Comparison of ENCODE assay signal across 24 cellular contexts in the genomic region with DNA sequence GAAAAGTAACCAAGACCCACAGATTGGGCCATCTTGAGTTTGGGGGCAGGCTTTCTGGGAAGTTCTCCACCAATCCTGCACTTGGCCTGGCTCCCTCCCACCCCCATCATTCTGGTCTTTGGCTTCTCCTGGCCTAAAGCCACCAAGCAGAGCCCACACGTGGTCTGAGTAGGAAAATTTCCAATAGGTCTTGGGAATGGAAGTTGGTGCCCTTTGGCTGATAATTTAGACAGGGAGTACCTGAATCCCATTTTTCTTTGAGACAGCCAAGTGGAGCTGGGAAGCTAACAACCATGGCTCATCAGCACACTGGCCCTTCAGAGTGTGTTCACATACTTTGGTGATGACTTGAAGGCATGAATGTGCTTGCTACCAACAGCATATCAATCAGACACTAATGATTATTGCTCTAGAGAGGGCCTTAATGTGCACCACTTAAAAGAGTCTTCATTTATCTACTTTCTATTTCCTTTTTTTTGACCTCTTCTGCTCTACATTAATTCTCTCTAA.
DNase-seq lines count a peak whose midpoint lies in the region; ATAC-seq and TF ChIP-seq lines count a peak whose summit lies in the region.
"Had no signal": no experiment of that assay in that cellular context is flagged by ENCODE, and none has a peak within 500 bp of the region (broad histone marks: within the 10 kb centered on the region; RNA-seq: fewer than 3 reads in every experiment).

No MANE protein-coding gene starts in this region.

- TF ChIP-seq CTCF in HFFc6 (IDR thresholded peaks at IDR 0.05) (no peak), astrocyte of the spinal cord (IDR thresholded peaks at IDR 0.05; ENCODE audit: low read depth, low read length) (no peak), foreskin keratinocyte (conservative IDR thresholded peaks at IDR 0.05) (no peak)

- intact Hi-C loops in activated CD4-positive, alpha-beta T cell treated with anti-CD3 and anti-CD28 coated beads, Interleukin-2, amount 10 ng/mL, durations not matched to agents 24 days and 14 days (cut with micrococcal nuclease), result loop anchor here (5.0 kb wide), 4 partner anchors 318 to 1083 kb away; a partner anchor contains a TSS

- H3K27me3 ChIP-seq in foreskin keratinocyte, result peaks cover 10% of the 10 kb centered on the region
- H3K27me3 ChIP-seq: ovary had no signal

- no peak overlapping the region for H3K4me3 ChIP-seq in astrocyte of the spinal cord (ENCODE audit: low read depth, low read length)
- H3K4me3 ChIP-seq: esophagus muscularis mucosa, GM23338, ovary had no signal

- peaks cover 3% of the 10 kb centered on the region for H3K4me1 ChIP-seq in foreskin keratinocyte

- H3K27ac ChIP-seq in foreskin keratinocyte, result no peak overlapping the region
- H3K27ac ChIP-seq: esophagus muscularis mucosa, ovary had no signal

- H3K9me3 Mint-ChIP-seq in HFFc6, result no peaks in the 10 kb centered on the region
- no peaks in the 10 kb centered on the region for H3K9me3 Mint-ChIP-seq in activated CD4-positive, alpha-beta T cell treated with anti-CD3 and anti-CD28 coated beads, Interleukin-2, amount 10 ng/mL, durations not matched to agents 24 days and 14 days
- H3K9me3 Mint-ChIP-seq: activated naive CD8-positive, alpha-beta T cell treated with anti-CD3 and anti-CD28 coated beads, Interleukin-2, amount 50 U/mL, for 24 hours; activated T-cell treated with anti-CD3 and anti-CD28 coated beads, Interleukin-2, amount 50 U/mL, for 24 hours; GM23338; natural killer cell treated with Interleukin-12 subunit alpha and Interleukin-12 subunit beta and Interleukin-15 and Interleukin-18, amount 100 ng/mL, for 72 hours; type B pancreatic cell had no signal

- no peak overlapping the region for H3K4me3 Mint-ChIP-seq in HFFc6
- no peak overlapping the region for H3K4me3 Mint-ChIP-seq in activated CD4-positive, alpha-beta T cell treated with anti-CD3 and anti-CD28 coated beads, Interleukin-2, amount 10 ng/mL, durations not matched to agents 24 days and 14 days
- H3K4me3 Mint-ChIP-seq: activated naive CD8-positive, alpha-beta T cell treated with anti-CD3 and anti-CD28 coated beads, Interleukin-2, amount 50 U/mL, for 24 hours; activated T-cell treated with anti-CD3 and anti-CD28 coated beads, Interleukin-2, amount 50 U/mL, for 24 hours; effector memory CD8-positive, alpha-beta T cell; GM23338; natural killer cell treated with Interleukin-12 subunit alpha and Interleukin-12 subunit beta and Interleukin-15 and Interleukin-18, amount 100 ng/mL, for 72 hours; type B pancreatic cell had no signal

- peak; percentile 21 for DNase-seq in AG08396 (ENCODE audit: low spot score)
- DNase-seq in HFFc6, result peak; percentile 19
- peak; percentile 60 for DNase-seq in astrocyte of the spinal cord (ENCODE audit: low read depth, low spot score)
- peak; percentile 37 to 73 for DNase-seq in foreskin keratinocyte
- no peak for DNase-seq in A172 (ENCODE audit: low spot score)
- DNase-seq in activated CD4-positive, alpha-beta T cell treated with anti-CD3 and anti-CD28 coated beads, Interleukin-2, amount 10 ng/mL, durations not matched to agents 24 days and 14 days, result no peak
- DNase-seq: activated CD4-positive, alpha-beta T cell treated with anti-CD3 and anti-CD28 coated beads for 48 hours; activated gamma-delta T cell; activated naive CD8-positive, alpha-beta T cell treated with anti-CD3 and anti-CD28 coated beads, Interleukin-2, amount 50 U/mL, for 24 hours; activated T-cell treated with anti-CD3 and anti-CD28 coated beads, Interleukin-2, amount 50 U/mL, for 24 hours; COR-L47; cortex of kidney; effector memory CD8-positive, alpha-beta T cell; KG1; NCI-H1436; NCI-H446 treated with DMSO at 0.1 percent for 48 hours; NCI-H82; ovary had no signal

- ATAC-seq in foreskin keratinocyte (peak; percentile 72), GM19463 (IDR thresholded peaks at IDR 0.05; ENCODE audit: unreplicated experiment) (no peak), GM18909 (IDR thresholded peaks at IDR 0.05; ENCODE audit: poor library complexity, unreplicated experiment) (no peak)
- ATAC-seq: activated naive CD8-positive, alpha-beta T cell treated with anti-CD3 and anti-CD28 coated beads, Interleukin-2, amount 50 U/mL, for 24 hours; effector memory CD8-positive, alpha-beta T cell; GM23338; natural killer cell treated with Interleukin-12 subunit alpha and Interleukin-12 subunit beta and Interleukin-15 and Interleukin-18, amount 100 ng/mL, for 72 hours had no signal

- in situ Hi-C loops in astrocyte of the spinal cord (cut with HindIII; ENCODE audit: low sequenced_read_pairs), result no loop called here

- H3K27ac Mint-ChIP-seq in HFFc6, result no peak overlapping the region
- H3K27ac Mint-ChIP-seq in activated CD4-positive, alpha-beta T cell treated with anti-CD3 and anti-CD28 coated beads, Interleukin-2, amount 10 ng/mL, durations not matched to agents 24 days and 14 days, result no peak overlapping the region
- H3K27ac Mint-ChIP-seq: activated naive CD8-positive, alpha-beta T cell treated with anti-CD3 and anti-CD28 coated beads, Interleukin-2, amount 50 U/mL, for 24 hours; activated T-cell treated with anti-CD3 and anti-CD28 coated beads, Interleukin-2, amount 50 U/mL, for 24 hours; effector memory CD8-positive, alpha-beta T cell; GM23338; natural killer cell treated with Interleukin-12 subunit alpha and Interleukin-12 subunit beta and Interleukin-15 and Interleukin-18, amount 100 ng/mL, for 72 hours; type B pancreatic cell had no signal

- H3K27me3 Mint-ChIP-seq in HFFc6 (ENCODE audit: insufficient read depth), result peaks cover 15% of the 10 kb centered on the region; the same call in 1 of the 2 replicates
- H3K27me3 Mint-ChIP-seq in activated CD4-positive, alpha-beta T cell treated with anti-CD3 and anti-CD28 coated beads, Interleukin-2, amount 10 ng/mL, durations not matched to agents 24 days and 14 days, result peaks cover 61% of the 10 kb centered on the region

- H3K36me3 Mint-ChIP-seq in HFFc6 (ENCODE audit: low read depth), result no peaks in the 10 kb centered on the region
- H3K36me3 Mint-ChIP-seq in activated CD4-positive, alpha-beta T cell treated with anti-CD3 and anti-CD28 coated beads, Interleukin-2, amount 10 ng/mL, durations not matched to agents 24 days and 14 days (ENCODE audit: low read depth), result no peaks in the 10 kb centered on the region
- H3K36me3 Mint-ChIP-seq: natural killer cell treated with Interleukin-12 subunit alpha and Interleukin-12 subunit beta and Interleukin-15 and Interleukin-18, amount 100 ng/mL, for 72 hours; type B pancreatic cell had no signal

- H3K4me1 Mint-ChIP-seq in HFFc6 (ENCODE audit: low read depth), result peaks cover 38% of the 10 kb centered on the region
- H3K4me1 Mint-ChIP-seq in activated CD4-positive, alpha-beta T cell treated with anti-CD3 and anti-CD28 coated beads, Interleukin-2, amount 10 ng/mL, durations not matched to agents 24 days and 14 days, result peaks cover 21% of the 10 kb centered on the region

Comparison
In these comparisons a context has a peak if more than half of its experiments do, and no peak if none do; other contexts are left out.
1. DNase-seq: peak in AG08396 (single experiment), HFFc6 (single experiment), astrocyte of the spinal cord (single experiment) and foreskin keratinocyte (2 of 2); none in A172 (single experiment) and activated CD4-positive, alpha-beta T cell treated with anti-CD3 and anti-CD28 coated beads, Interleukin-2, amount 10 ng/mL, durations not matched to agents 24 days and 14 days (single experiment).